2 cellular contexts compared by ENCODE assay signal in the genomic region with DNA sequence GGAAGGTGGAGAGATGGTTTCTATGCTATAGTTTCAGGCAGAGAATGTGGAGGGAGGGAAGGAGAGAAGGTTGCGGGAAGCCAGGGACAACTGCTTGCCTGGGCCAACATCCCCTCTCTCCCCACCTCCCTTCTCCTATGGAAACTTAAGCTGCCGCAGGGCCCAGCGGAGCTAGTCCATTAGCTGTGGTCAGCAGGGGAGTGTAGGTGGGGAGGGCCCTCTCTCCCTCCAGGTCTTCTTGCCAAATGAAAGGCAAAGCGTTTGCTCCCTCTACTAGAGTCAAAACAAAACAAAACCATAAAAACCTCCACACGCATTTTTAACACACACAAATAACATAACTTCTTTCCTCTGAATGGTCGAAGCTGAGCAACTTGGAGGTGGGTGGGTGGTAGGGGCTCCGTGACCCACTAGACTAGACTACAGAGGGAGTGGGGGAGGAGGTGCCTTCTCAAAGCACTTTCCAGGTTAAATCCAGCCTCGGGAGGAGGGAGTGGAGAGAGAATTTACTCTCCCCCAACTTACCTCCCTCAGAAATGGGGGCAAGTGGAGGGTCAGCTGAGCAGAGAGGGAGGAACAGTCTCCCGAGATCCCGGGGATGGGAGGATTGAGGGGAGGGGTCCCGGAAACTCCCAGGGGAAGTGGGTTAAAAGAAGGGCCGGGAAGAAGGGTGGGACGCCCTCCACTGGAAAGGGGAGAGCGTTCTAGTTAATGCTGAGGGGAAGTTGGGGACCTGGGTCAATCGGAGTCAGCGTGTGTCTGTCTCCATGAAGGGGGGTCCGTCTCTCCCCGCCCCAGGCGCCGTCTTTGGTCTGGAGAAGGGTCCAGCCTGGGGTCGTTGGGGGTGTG.
TF ChIP-seq lines count a peak whose summit lies in the region.

No MANE protein-coding gene starts in this region.

TF ChIP-seq in IMR-90, 13 proteins besides CTCF, POLR2A, EP300 and RAD21:
- TF ChIP-seq NFE2L2 (IDR thresholded peaks at IDR 0.05; ENCODE audit: low read depth, low read length) (no peak), RCOR1 (IDR thresholded peaks at IDR 0.05; ENCODE audit: insufficient replicate concordance, low read length) (no peak), BHLHE40 (IDR thresholded peaks at IDR 0.05; ENCODE audit: low read depth, low read length) (no peak), MXI1 (IDR thresholded peaks at IDR 0.05; ENCODE audit: borderline replicate concordance, low read depth, low read length) (no peak)

TF ChIP-seq in GM12891, 5 proteins besides CTCF, POLR2A, EP300 and RAD21:
- TF ChIP-seq PAX5 (IDR thresholded peaks at IDR 0.05; ENCODE audit: insufficient read depth, low read length, severe bottlenecking) (no peak), POU2F2 (IDR thresholded peaks at IDR 0.05; ENCODE audit: low read depth, low read length) (no peak), POLR2AphosphoS5 (IDR thresholded peaks at IDR 0.05; ENCODE audit: low read depth, low read length) (no peak), TAF1 (IDR thresholded peaks at IDR 0.05; ENCODE audit: low read depth, low read length) (no peak), SPI1 (IDR thresholded peaks at IDR 0.05; ENCODE audit: low read depth, low read length) (no peak)
